1 cellular context compared by ENCODE assay signal in the genomic region with DNA sequence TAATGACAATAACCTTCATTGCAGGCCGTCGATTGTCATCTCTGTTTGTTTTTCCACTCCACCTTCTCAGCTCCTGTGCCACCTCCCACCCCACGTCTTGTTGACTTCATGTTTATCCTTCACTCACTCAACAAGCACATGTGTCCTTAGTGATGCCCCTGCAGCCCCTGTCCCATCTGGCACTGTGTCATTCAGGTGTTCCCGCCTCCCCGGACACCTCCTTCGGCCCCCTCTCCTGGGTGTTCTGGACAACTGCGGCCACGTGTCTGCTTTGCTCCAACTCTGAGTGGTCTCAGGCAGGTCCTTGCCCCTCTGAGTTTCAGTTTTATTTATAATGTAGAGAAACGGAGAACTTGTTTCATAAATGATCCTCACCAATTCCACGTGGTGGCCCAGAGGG.
TF ChIP-seq lines count a peak whose summit lies in the region.

No MANE protein-coding gene starts in this region.

TF ChIP-seq in HCT116, 20 proteins besides CTCF, POLR2A, EP300 and RAD21 (continued from another document):
- TF ChIP-seq, protein P1, sequence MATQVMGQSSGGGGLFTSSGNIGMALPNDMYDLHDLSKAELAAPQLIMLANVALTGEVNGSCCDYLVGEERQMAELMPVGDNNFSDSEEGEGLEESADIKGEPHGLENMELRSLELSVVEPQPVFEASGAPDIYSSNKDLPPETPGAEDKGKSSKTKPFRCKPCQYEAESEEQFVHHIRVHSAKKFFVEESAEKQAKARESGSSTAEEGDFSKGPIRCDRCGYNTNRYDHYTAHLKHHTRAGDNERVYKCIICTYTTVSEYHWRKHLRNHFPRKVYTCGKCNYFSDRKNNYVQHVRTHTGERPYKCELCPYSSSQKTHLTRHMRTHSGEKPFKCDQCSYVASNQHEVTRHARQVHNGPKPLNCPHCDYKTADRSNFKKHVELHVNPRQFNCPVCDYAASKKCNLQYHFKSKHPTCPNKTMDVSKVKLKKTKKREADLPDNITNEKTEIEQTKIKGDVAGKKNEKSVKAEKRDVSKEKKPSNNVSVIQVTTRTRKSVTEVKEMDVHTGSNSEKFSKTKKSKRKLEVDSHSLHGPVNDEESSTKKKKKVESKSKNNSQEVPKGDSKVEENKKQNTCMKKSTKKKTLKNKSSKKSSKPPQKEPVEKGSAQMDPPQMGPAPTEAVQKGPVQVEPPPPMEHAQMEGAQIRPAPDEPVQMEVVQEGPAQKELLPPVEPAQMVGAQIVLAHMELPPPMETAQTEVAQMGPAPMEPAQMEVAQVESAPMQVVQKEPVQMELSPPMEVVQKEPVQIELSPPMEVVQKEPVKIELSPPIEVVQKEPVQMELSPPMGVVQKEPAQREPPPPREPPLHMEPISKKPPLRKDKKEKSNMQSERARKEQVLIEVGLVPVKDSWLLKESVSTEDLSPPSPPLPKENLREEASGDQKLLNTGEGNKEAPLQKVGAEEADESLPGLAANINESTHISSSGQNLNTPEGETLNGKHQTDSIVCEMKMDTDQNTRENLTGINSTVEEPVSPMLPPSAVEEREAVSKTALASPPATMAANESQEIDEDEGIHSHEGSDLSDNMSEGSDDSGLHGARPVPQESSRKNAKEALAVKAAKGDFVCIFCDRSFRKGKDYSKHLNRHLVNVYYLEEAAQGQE (IDR thresholded peaks at IDR 0.05; ENCODE audit: low read depth), result no peak
- TF ChIP-seq TCF7L2 (IDR thresholded peaks at IDR 0.05; ENCODE audit: borderline replicate concordance, extremely low read depth, insufficient read depth, insufficient read length) (no peak), EGR1 (IDR thresholded peaks at IDR 0.05; ENCODE audit: low read depth) (no peak), ZNF274 (IDR thresholded peaks at IDR 0.05; ENCODE audit: low read depth, low read length) (no peak), CEBPB (IDR thresholded peaks at IDR 0.05; ENCODE audit: low read depth) (no peak), SRF (IDR thresholded peaks at IDR 0.05; ENCODE audit: low read depth) (no peak), MAX (IDR thresholded peaks at IDR 0.05) (no peak), POLR2AphosphoS5 (IDR thresholded peaks at IDR 0.05; ENCODE audit: low read depth, low read length) (no peak)
- TF ChIP-seq, protein P2, sequence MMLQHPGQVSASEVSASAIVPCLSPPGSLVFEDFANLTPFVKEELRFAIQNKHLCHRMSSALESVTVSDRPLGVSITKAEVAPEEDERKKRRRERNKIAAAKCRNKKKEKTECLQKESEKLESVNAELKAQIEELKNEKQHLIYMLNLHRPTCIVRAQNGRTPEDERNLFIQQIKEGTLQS (IDR thresholded peaks at IDR 0.05), result no peak
